In genomic region chr3:72972706-72973030, GRCh38 we compare ENCODE assay signal across 2 cellular contexts.
TF ChIP-seq lines count a peak whose summit lies in the region.

No MANE protein-coding gene starts in this region.

TF ChIP-seq in K562, 482 proteins besides CTCF, POLR2A, EP300 and RAD21:
- TF ChIP-seq ZNF384 (IDR thresholded peaks at IDR 0.05; ENCODE audit: low read depth, low read length) (no peak), ZNF239 (CRISPR knock-in tag; IDR thresholded peaks at IDR 0.05) (no peak), TCF7 (IDR thresholded peaks at IDR 0.05; ENCODE audit: borderline replicate concordance) (no peak), SMARCE1 (IDR thresholded peaks at IDR 0.05) (no peak), ZNF282 (CRISPR knock-in tag; IDR thresholded peaks at IDR 0.05) (no peak), HDAC6 (IDR thresholded peaks at IDR 0.05; ENCODE audit: low read depth, low read length) (no peak), SNIP1 (IDR thresholded peaks at IDR 0.05; ENCODE audit: low read depth) (no peak), ZNF830 (CRISPR knock-in tag; IDR thresholded peaks at IDR 0.05) (no peak), MCM7 (IDR thresholded peaks at IDR 0.05) (no peak), MITF (IDR thresholded peaks at IDR 0.05) (no peak), FOXK2 (conservative IDR thresholded peaks at IDR 0.05 in 1 of 2, IDR thresholded peaks at IDR 0.05 in 1 of 2; ENCODE audit: low read depth in 2 of 2) (no peak), ZNF586 (CRISPR knock-in tag; conservative IDR thresholded peaks at IDR 0.05) (no peak), ZNF655 (CRISPR knock-in tag; IDR thresholded peaks at IDR 0.05) (no peak), OTX1 (CRISPR knock-in tag; IDR thresholded peaks at IDR 0.05) (no peak), PTBP1 (IDR thresholded peaks at IDR 0.05; ENCODE audit: low read depth, low read length) (no peak)
TF ChIP-seq in K562: peak in this region for 0.

TF ChIP-seq in HepG2, 621 proteins besides CTCF, POLR2A, EP300 and RAD21:
- TF ChIP-seq MAX (IDR thresholded peaks at IDR 0.05) (0 out of 2 replicates have a peak, but pooled peaks have one; percentile 36), ZNF644 (CRISPR knock-in tag; IDR thresholded peaks at IDR 0.05; ENCODE audit: low read depth) (peak; percentile 35; the same call in 1 of the 2 replicates), SKIL (CRISPR knock-in tag; IDR thresholded peaks at IDR 0.05; ENCODE audit: borderline replicate concordance) (no peak), ZNF609 (CRISPR knock-in tag; IDR thresholded peaks at IDR 0.05; ENCODE audit: borderline replicate concordance) (0 out of 2 replicates have a peak, but pooled peaks have one; percentile 25), SRSF1 (optimal IDR thresholded peaks at IDR 0.05; ENCODE audit: low read depth, low read length) (no peak), HDAC1 (CRISPR knock-in tag; IDR thresholded peaks at IDR 0.05) (0 out of 2 replicates have a peak, but pooled peaks have one; percentile 26), ETV6 (CRISPR knock-in tag; conservative IDR thresholded peaks at IDR 0.05) (no peak), ZNF121 (CRISPR knock-in tag; IDR thresholded peaks at IDR 0.05) (no peak), ZNF263 (CRISPR knock-in tag; IDR thresholded peaks at IDR 0.05) (no peak), POGZ (CRISPR knock-in tag; IDR thresholded peaks at IDR 0.05) (0 out of 2 replicates have a peak, but pooled peaks have one; percentile 55), CEBPZ (IDR thresholded peaks at IDR 0.05; ENCODE audit: low read length) (no peak), MEF2D (CRISPR knock-in tag; IDR thresholded peaks at IDR 0.05) (no peak), SMC3 (IDR thresholded peaks at IDR 0.05; ENCODE audit: low read length) (no peak)
